19 cellular contexts compared by ENCODE assay signal in genomic region chr4:77877771-77878170, GRCh38. TPM values are rescaled to one million over a fixed set of nuclear protein-coding genes. Genes with fewer than 3 reads are reported as not detected.
DNase-seq lines count a peak whose midpoint lies in the region; ATAC-seq and TF ChIP-seq lines count a peak whose summit lies in the region.
"Had no signal": no experiment of that assay in that cellular context is flagged by ENCODE, and none has a peak within 500 bp of the region (broad histone marks: within the 10 kb centered on the region; RNA-seq: fewer than 3 reads in every experiment).

No MANE protein-coding gene starts in this region.

- H3K9me3 Mint-ChIP-seq in chondrocyte (ENCODE audit: low read depth): no peaks in the 10 kb centered on the region
- H3K9me3 Mint-ChIP-seq: CD8-positive, alpha-beta memory T cell had no signal

- H3K79me2 ChIP-seq in trophoblast cell (ENCODE audit: control insufficient read depth, insufficient read depth, low read length, poor library complexity): peaks cover 3% of the 10 kb centered on the region

- H2AFZ ChIP-seq in trophoblast cell (ENCODE audit: insufficient read depth, low read length, poor library complexity): no peak overlapping the region

- H3K9me3 ChIP-seq in HUES48 (ENCODE audit: control insufficient read depth, insufficient read depth, low read length) (no peaks in the 10 kb centered on the region), trophoblast cell (ENCODE audit: insufficient read depth, low read depth, low read length) (no peaks in the 10 kb centered on the region), body of pancreas (no peaks in the 10 kb centered on the region)
- H3K9me3 ChIP-seq: BLaER1 treated with 17β-estradiol and CSF1 and Interleukin-3, amounts not matched to agents 10 nM and 100 nM had no signal

- no peak overlapping the region for H4K12ac ChIP-seq in trophoblast cell (ENCODE audit: low read depth, low read length)

- H3K79me1 ChIP-seq in trophoblast cell (ENCODE audit: low read length): peaks cover 3% of the 10 kb centered on the region

- H3K27me3 Mint-ChIP-seq in chondrocyte (ENCODE audit: low read depth): no peaks in the 10 kb centered on the region
- H3K27me3 Mint-ChIP-seq: CD8-positive, alpha-beta memory T cell had no signal

- H2BK120ac ChIP-seq in trophoblast cell (ENCODE audit: insufficient read depth, low read length, poor library complexity): no peak overlapping the region

- no peak for TF ChIP-seq CTCF in chondrocyte (IDR thresholded peaks at IDR 0.05)
- no peak for TF ChIP-seq CTCF in body of pancreas (IDR thresholded peaks at IDR 0.05)

- WGBS in trophoblast cell (ENCODE audit: extremely low coverage, insufficient coverage, insufficient read length): no CpG with 5 or more reads among the region's 8 CpGs
- WGBS in body of pancreas, 2 donors: 89 to 91% methylated on average over 8 of the region's 8 CpGs

- H3K4me2 ChIP-seq in trophoblast cell (ENCODE audit: low read length): no peak overlapping the region
- H3K4me2 ChIP-seq: BLaER1 treated with 17β-estradiol and CSF1 and Interleukin-3, amounts not matched to agents 10 nM and 100 nM had no signal

- no peak overlapping the region for H2AK5ac ChIP-seq in trophoblast cell (ENCODE audit: low read length)

- peak overlapping the region; percentile 59 for H3K18ac ChIP-seq in trophoblast cell (ENCODE audit: low read length)

- peak overlapping the region; percentile 33 for H3K4ac ChIP-seq in trophoblast cell (ENCODE audit: low read depth, low read length)

- H3K36me3 ChIP-seq in HUES48 (ENCODE audit: control insufficient read depth, insufficient read depth, low read length): peaks cover 25% of the 10 kb centered on the region
- peaks cover 2 to 7% of the 10 kb centered on the region in 2 experiments for H3K36me3 ChIP-seq in trophoblast cell (ENCODE audit: control insufficient read depth in 1 of 2, insufficient read depth in 2 of 2, low read length in 2 of 2)
- peaks cover 9 to 12% of the 10 kb centered on the region in 2 donors for H3K36me3 ChIP-seq in body of pancreas (replicated peaks in 1 of 2; ENCODE audit: insufficient read depth in 1 of 2, low read depth in 2 of 2)

- H3K14ac ChIP-seq in trophoblast cell (ENCODE audit: low read length): no peak overlapping the region

- no peaks in the 10 kb centered on the region for H3K27me3 ChIP-seq in HUES48 (ENCODE audit: control insufficient read depth, insufficient read depth, low read length)
- no peaks in the 10 kb centered on the region for H3K27me3 ChIP-seq in trophoblast cell (ENCODE audit: insufficient read depth, low read length)
- H3K27me3 ChIP-seq in body of pancreas: no peaks in the 10 kb centered on the region
- H3K27me3 ChIP-seq: BLaER1 treated with 17β-estradiol and CSF1 and Interleukin-3, amounts not matched to agents 10 nM and 100 nM had no signal

- DNase-seq in chondrocyte (ENCODE audit: low spot score): no peak
- peak; percentile 60 for DNase-seq in islet precursor cell
- peak in 1 of 2 donors; percentile 22 for DNase-seq in trophoblast cell
- no peak for DNase-seq in activated T-cell treated with anti-CD3 and anti-CD28 coated beads for 4 hours
- DNase-seq in left ventricle myocardium superior: no peak
- DNase-seq in body of pancreas: no peak
- DNase-seq: DMS53; EL; KBM-7; NCI-H1105 treated with DMSO at 0.1 percent for 48 hours; NCI-H1694; NCI-H748 treated with DMSO at 0.1 percent for 48 hours; NK-92 treated with Interleukin-12 subunit alpha and Interleukin-12 subunit beta, amount 100 ng/mL, for 24 hours; SHP77 had no signal

- H3K23ac ChIP-seq in trophoblast cell (ENCODE audit: low read length): no peak overlapping the region

- H3K4me1 ChIP-seq in HUES48 (ENCODE audit: control insufficient read depth, insufficient read depth, low read length) (peaks cover 9% of the 10 kb centered on the region), trophoblast cell (ENCODE audit: control insufficient read depth in 1 of 2, insufficient read depth in 2 of 2, low read length in 2 of 2) (peaks cover 3 to 8% of the 10 kb centered on the region in 2 experiments), body of pancreas (peaks cover 19% of the 10 kb centered on the region)
- H3K4me1 ChIP-seq: BLaER1 treated with 17β-estradiol and CSF1 and Interleukin-3, amounts not matched to agents 10 nM and 100 nM had no signal

- peaks cover 2% of the 10 kb centered on the region for H3K36me3 Mint-ChIP-seq in chondrocyte (ENCODE audit: low read depth)

- H3K4me1 Mint-ChIP-seq in chondrocyte (ENCODE audit: low read depth): peaks cover 9% of the 10 kb centered on the region

- H3K9ac ChIP-seq in HUES48 (ENCODE audit: low read depth, low read length) (no peak overlapping the region), trophoblast cell (ENCODE audit: low read length) (no peak overlapping the region)
- H3K9ac ChIP-seq: BLaER1 treated with 17β-estradiol and CSF1 and Interleukin-3, amounts not matched to agents 10 nM and 100 nM had no signal

- H4K91ac ChIP-seq in trophoblast cell (ENCODE audit: low read depth, low read length): no peak overlapping the region

- no peak overlapping the region for H2BK5ac ChIP-seq in trophoblast cell (ENCODE audit: low read depth, low read length, poor library complexity)

- no peak overlapping the region for H3K4me3 ChIP-seq in HUES48 (ENCODE audit: low read depth, low read length)
- no peak overlapping the region for H3K4me3 ChIP-seq in trophoblast cell (ENCODE audit: low read depth, low read length)
- H3K4me3 ChIP-seq in body of pancreas: no peak overlapping the region
- H3K4me3 ChIP-seq: BLaER1 treated with 17β-estradiol and CSF1 and Interleukin-3, amounts not matched to agents 10 nM and 100 nM had no signal

- H3K27ac ChIP-seq in HUES48 (ENCODE audit: low read depth, low read length) (peak overlapping the region; percentile 15), trophoblast cell (ENCODE audit: low read depth, low read length) (no peak overlapping the region), body of pancreas (no peak overlapping the region)
- H3K27ac ChIP-seq: BLaER1 treated with 17β-estradiol and CSF1 and Interleukin-3, amounts not matched to agents 10 nM and 100 nM had no signal

- H3K27ac Mint-ChIP-seq in chondrocyte (ENCODE audit: unreplicated experiment): peak overlapping the region; percentile 4

- no peak overlapping the region for H3K4me3 Mint-ChIP-seq in chondrocyte (ENCODE audit: unreplicated experiment)
- H3K4me3 Mint-ChIP-seq: CD8-positive, alpha-beta memory T cell had no signal

- no peak overlapping the region for H4K8ac ChIP-seq in trophoblast cell (ENCODE audit: low read depth, low read length)

- peak overlapping the region; percentile 13 for H2BK12ac ChIP-seq in trophoblast cell (ENCODE audit: low read length)

- TF ChIP-seq POLR2A in body of pancreas (IDR thresholded peaks at IDR 0.05): no peak

- ATAC-seq in left ventricle myocardium superior: no peak
- no peak for ATAC-seq in body of pancreas
- ATAC-seq: HCT116, SK-N-SH treated with all-trans-retinoic acid at 6 μM for 48 hours had no signal

- intact Hi-C loops in left ventricle myocardium superior (cut with micrococcal nuclease): no loop called here
- intact Hi-C loops in body of pancreas (cut with DNase I): no loop called here

RNA-seq across cellular contexts. Expression of gene MRPL1, which starts 15.1 kb away (rescaled TPM):
- total RNA-seq in chondrocyte: 21.9 to 26.1 TPM (median 22.5 TPM) in 3 replicates
- 42.8 and 43.0 TPM in 2 replicates for polyA plus RNA-seq in trophoblast cell (2013)
- total RNA-seq in left ventricle myocardium superior: 52.3 TPM
- total RNA-seq in body of pancreas: 10 to 100 TPM; 12.2 to 23.4 TPM

RNA-seq across cellular contexts. Expression of gene CNOT6L, which starts 58.6 kb away (rescaled TPM):
- total RNA-seq in chondrocyte (25.0 to 27.1 TPM (median 25.5 TPM) in 3 replicates), left ventricle myocardium superior (24.0 TPM), body of pancreas (10 to 100 TPM; 17.5 to 19.2 TPM)
- 10.6 and 10.8 TPM in 2 replicates for polyA plus RNA-seq in trophoblast cell (2013)
